9 cellular contexts compared by ENCODE assay signal in the genomic region with DNA sequence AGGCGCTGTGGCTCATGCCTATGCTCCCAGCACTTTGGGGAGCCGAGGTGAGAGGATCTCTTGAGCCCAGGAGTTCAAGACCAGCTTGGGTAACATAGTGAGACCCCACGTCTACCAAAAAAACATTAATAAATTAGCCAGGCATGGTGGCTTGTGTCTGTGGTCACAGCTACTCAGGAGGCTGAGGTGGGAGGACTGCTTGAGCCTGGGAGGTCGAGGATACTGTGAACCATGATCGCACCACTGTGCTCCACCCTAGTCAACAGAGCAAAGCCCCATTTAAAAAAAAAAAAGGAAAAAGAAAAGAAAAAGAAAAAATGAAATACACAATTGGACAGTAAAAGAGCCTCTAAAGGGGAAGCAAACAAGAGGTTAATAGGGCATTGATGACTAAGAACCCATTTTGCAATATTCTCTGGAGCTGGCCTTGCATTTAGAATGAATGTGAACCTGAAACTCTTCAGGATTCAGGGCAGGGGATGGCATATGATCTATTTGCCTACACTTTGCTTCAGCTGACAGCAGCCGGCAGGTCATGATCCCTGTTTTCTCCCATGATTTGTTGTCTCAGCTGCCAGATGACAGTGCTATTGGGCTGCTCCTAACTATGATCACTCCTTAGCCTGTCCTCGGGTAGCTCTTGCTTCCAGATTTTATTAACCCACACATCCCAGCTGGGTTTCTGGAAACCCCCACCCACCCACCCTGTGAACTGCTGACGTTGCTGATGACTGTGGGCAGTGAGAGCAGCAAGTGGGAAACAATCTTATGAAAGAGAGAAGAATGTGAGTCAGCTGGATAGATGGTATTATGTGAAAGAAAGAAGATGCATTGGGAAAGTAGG.
DNase-seq lines count a peak whose midpoint lies in the region; ATAC-seq and TF ChIP-seq lines count a peak whose summit lies in the region.
"Had no signal": no experiment of that assay in that cellular context is flagged by ENCODE, and none has a peak within 500 bp of the region (broad histone marks: within the 10 kb centered on the region; RNA-seq: fewer than 3 reads in every experiment).

No MANE protein-coding gene starts in this region.

- in situ Hi-C loops in astrocyte of the spinal cord (cut with HindIII; ENCODE audit: low sequenced_read_pairs), result no loop called here

- DNase-seq in D341Med (ENCODE audit: low spot score), result peak; percentile 32
- peak; percentile 91 for DNase-seq in NCI-H146 treated with DMSO at 0.1 percent for 48 hours (lab: John Stamatoyannopoulos, UW; ENCODE audit: unreplicated experiment)
- peak; percentile 69 for DNase-seq in astrocyte of the spinal cord (ENCODE audit: low read depth, low spot score)
- DNase-seq in myocyte (ENCODE audit: low read depth), result peak; percentile 80
- DNase-seq in GM10266 (ENCODE audit: extremely low spot score), result no peak
- DNase-seq in midbrain (lab: John Stamatoyannopoulos, UW), result no peak
- DNase-seq in GDM1 (lab: John Stamatoyannopoulos, UW), result no peak
- DNase-seq: mesendoderm had no signal

- no peak for ATAC-seq in HG02678 (IDR thresholded peaks at IDR 0.05; ENCODE audit: unreplicated experiment)

- H3K4me3 ChIP-seq in astrocyte of the spinal cord (ENCODE audit: low read depth, low read length), result no peak overlapping the region

- TF ChIP-seq CTCF in astrocyte of the spinal cord (IDR thresholded peaks at IDR 0.05; ENCODE audit: low read depth, low read length), result no peak
- no peak for TF ChIP-seq CTCF in GM10266 (IDR thresholded peaks at IDR 0.05; ENCODE audit: control insufficient read depth, insufficient read depth, low read depth, missing control alignments)

Comparison
In these comparisons a context has a peak if more than half of its experiments do, and no peak if none do; other contexts are left out.
1. DNase-seq: peak in D341Med (single experiment), NCI-H146 treated with DMSO at 0.1 percent for 48 hours (single experiment), astrocyte of the spinal cord (single experiment) and myocyte (single experiment); none in GM10266 (single experiment), midbrain (single experiment) and GDM1 (single experiment).